ENCODE assay signal across 28 cellular contexts in the genomic region with DNA sequence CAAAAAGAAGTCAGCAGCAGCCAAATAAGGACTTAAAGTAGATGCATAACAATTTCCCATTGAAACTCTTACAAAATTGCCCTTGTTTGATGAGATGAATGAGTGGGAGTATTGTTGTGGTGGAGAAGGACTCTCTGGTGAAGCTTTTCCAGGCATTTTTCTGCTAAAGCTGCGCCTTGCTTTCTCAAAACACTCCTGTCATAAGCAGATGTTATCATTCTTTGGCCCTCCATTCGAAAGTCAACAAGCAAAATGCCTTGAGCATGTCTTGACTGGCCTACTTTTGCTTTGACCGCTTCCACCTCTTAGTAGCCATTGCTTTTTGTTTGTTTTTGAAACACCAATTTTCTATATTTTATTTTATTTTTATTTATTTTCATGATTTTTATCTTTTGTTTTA.
"Had no signal": no experiment of that assay in that cellular context is flagged by ENCODE, and none has a peak within 500 bp of the region (broad histone marks: within the 10 kb centered on the region; RNA-seq: fewer than 3 reads in every experiment).

No MANE protein-coding gene starts in this region.

- H3K27me3 ChIP-seq: colonic mucosa, left lung, ovary, sigmoid colon, stomach, thyroid gland, vagina had no signal

- H3K4me3 Mint-ChIP-seq: dendritic cell treated with granulocyte-macrophage colony-stimulating factor and Interleukin-4, amounts not matched to agents 40 ng/mL and 50 ng/mL, for 4 days; endodermal cell; naive thymus-derived CD8-positive, alpha-beta T cell; nephron progenitor cell; stimulated activated effector memory CD8-positive, alpha-beta T cell treated with anti-CD3 and anti-CD28 coated beads, Interleukin-12 subunit alpha, Interleukin-12 subunit beta, amount 100 ng/mL, for 72 hours had no signal

- H3K4me1 ChIP-seq: colonic mucosa, heart right ventricle, left lung, psoas muscle, sigmoid colon, stomach, thyroid gland, vagina had no signal

- H3K36me3 ChIP-seq: colonic mucosa, heart right ventricle, left lung, ovary, sigmoid colon, stomach, thyroid gland, vagina had no signal

- H3K27ac Mint-ChIP-seq: dendritic cell treated with granulocyte-macrophage colony-stimulating factor and Interleukin-4, amounts not matched to agents 40 ng/mL and 50 ng/mL, for 4 days; endodermal cell; naive thymus-derived CD8-positive, alpha-beta T cell; nephron progenitor cell; stimulated activated effector memory CD8-positive, alpha-beta T cell treated with anti-CD3 and anti-CD28 coated beads, Interleukin-12 subunit alpha, Interleukin-12 subunit beta, amount 100 ng/mL, for 72 hours had no signal

- H3K9me3 ChIP-seq: colonic mucosa, left lung, ovary, psoas muscle, sigmoid colon, stomach, thyroid gland, vagina had no signal

- H3K27ac ChIP-seq: colonic mucosa, heart right ventricle, left lung, ovary, psoas muscle, sigmoid colon, stomach, thyroid gland, vagina had no signal

- H3K36me3 Mint-ChIP-seq: naive thymus-derived CD8-positive, alpha-beta T cell; stimulated activated effector memory CD8-positive, alpha-beta T cell treated with anti-CD3 and anti-CD28 coated beads, Interleukin-12 subunit alpha, Interleukin-12 subunit beta, amount 100 ng/mL, for 72 hours had no signal

- H3K4me1 Mint-ChIP-seq: naive thymus-derived CD8-positive, alpha-beta T cell; nephron progenitor cell; stimulated activated effector memory CD8-positive, alpha-beta T cell treated with anti-CD3 and anti-CD28 coated beads, Interleukin-12 subunit alpha, Interleukin-12 subunit beta, amount 100 ng/mL, for 72 hours had no signal

- FAIRE-seq: endothelial cell of umbilical vein, islet of Langerhans had no signal

- H3K27me3 Mint-ChIP-seq: dendritic cell treated with granulocyte-macrophage colony-stimulating factor and Interleukin-4, amounts not matched to agents 40 ng/mL and 50 ng/mL, for 4 days; naive thymus-derived CD8-positive, alpha-beta T cell had no signal

- ATAC-seq: heart right ventricle; left cardiac atrium; left lung; naive thymus-derived CD8-positive, alpha-beta T cell; psoas muscle; right cardiac atrium; stimulated activated effector memory CD8-positive, alpha-beta T cell treated with anti-CD3 and anti-CD28 coated beads, Interleukin-12 subunit alpha, Interleukin-12 subunit beta, amount 100 ng/mL, for 72 hours had no signal

- DNase-seq: colonic mucosa; effector CD8-positive, alpha-beta T cell; endodermal cell; foreskin fibroblast; glutamatergic neuron; heart right ventricle; hippocampal formation; left cardiac atrium; left lung; naive thymus-derived CD8-positive, alpha-beta T cell; nephron progenitor cell; occipital lobe; ovary; posterior cingulate gyrus; psoas muscle; right cardiac atrium; sigmoid colon; stimulated activated CD4-positive, alpha-beta T cell treated with anti-CD3 and anti-CD28 coated beads, Interleukin-2, amount 100 ng/mL, for 24 hours; stimulated activated CD4-positive, alpha-beta T cell treated with anti-CD3 and anti-CD28 coated beads, Interleukin-4, amount 100 ng/mL, for 24 hours; stimulated activated naive CD4-positive, alpha-beta T cell treated with Interleukin-2 at 50 U/mL for 16 hours; stomach; thyroid gland; trophoblast cell had no signal

- H3K4me3 ChIP-seq: colonic mucosa, heart right ventricle, left lung, ovary, psoas muscle, sigmoid colon, stomach, thyroid gland, vagina had no signal

- H3K9me3 Mint-ChIP-seq: dendritic cell treated with granulocyte-macrophage colony-stimulating factor and Interleukin-4, amounts not matched to agents 40 ng/mL and 50 ng/mL, for 4 days had no signal
